14 cellular contexts compared by ENCODE assay signal in the genomic region with DNA sequence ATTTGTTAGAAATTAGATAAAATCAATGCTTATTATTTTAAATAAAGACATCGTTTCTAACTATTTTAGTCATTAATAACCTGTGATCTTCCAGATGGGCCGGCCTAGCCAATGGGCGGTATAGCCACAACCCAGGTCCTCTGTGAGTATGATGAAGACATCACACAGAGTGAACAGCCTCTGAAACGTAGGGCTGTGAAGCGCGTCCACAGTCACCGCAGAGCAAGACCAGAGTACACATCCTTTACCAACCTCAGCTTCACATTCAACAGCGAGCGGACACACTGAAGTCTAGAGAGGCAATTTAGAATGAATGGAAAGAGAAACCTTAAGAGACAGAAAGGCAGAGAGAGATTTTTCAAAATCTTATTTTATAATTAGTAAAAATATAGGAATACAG.
DNase-seq lines count a peak whose midpoint lies in the region; ATAC-seq and TF ChIP-seq lines count a peak whose summit lies in the region.
"Had no signal": no experiment of that assay in that cellular context is flagged by ENCODE, and none has a peak within 500 bp of the region (broad histone marks: within the 10 kb centered on the region; RNA-seq: fewer than 3 reads in every experiment).

No MANE protein-coding gene starts in this region.

- no peak overlapping the region for H3K4me3 ChIP-seq in mucosa of descending colon

- no peaks in the 10 kb centered on the region for H3K4me1 ChIP-seq in mucosa of descending colon (ENCODE audit: low read depth)
- H3K4me1 ChIP-seq: Caco-2 had no signal

- intact Hi-C loops in mucosa of descending colon (cut with DNase I, micrococcal nuclease) = no loop called here

- no peaks in the 10 kb centered on the region for H3K36me3 ChIP-seq in mucosa of descending colon (ENCODE audit: low read depth)

- DNase-seq in mucosa of descending colon (no peak), HT-29 (ENCODE audit: low spot score) (no peak), NCI-H345 (lab: John Stamatoyannopoulos, UW) (no peak), NCI-H510A treated with DMSO at 0.1 percent for 48 hours (lab: John Stamatoyannopoulos, UW) (no peak)
- DNase-seq in stimulated activated CD8-positive, alpha-beta memory T cell treated with anti-CD3 and anti-CD28 coated beads, Interleukin-4, amount 100 ng/mL, for 48 hours = no peak
- DNase-seq: activated B cell treated with CpG ODN at 0.5 μM for 24 hours, Caco-2, Kasumi-1, NCI-H446, Right ventricle myocardium superior, small intestine had no signal

- peak; percentile 90 for ATAC-seq in GM18870 (IDR thresholded peaks at IDR 0.05; ENCODE audit: unreplicated experiment)
- peak; percentile 93 for ATAC-seq in GM21529 (IDR thresholded peaks at IDR 0.05; ENCODE audit: unreplicated experiment)
- ATAC-seq in HG03097 (IDR thresholded peaks at IDR 0.05; ENCODE audit: low FRiP score, unreplicated experiment) = peak; percentile 95
- ATAC-seq in mucosa of descending colon = peak; percentile 44

- TF ChIP-seq CTCF in mucosa of descending colon (IDR thresholded peaks at IDR 0.05) = no peak

- no peaks in the 10 kb centered on the region for H3K9me3 ChIP-seq in mucosa of descending colon
- H3K9me3 ChIP-seq: Caco-2 had no signal

Comparison
In these comparisons a context has a peak if more than half of its experiments do, and no peak if none do; other contexts are left out.
1. ATAC-seq: peak in every context shown above with its lines; median percentile 95 in HG03097; 93 in GM21529; 90 in GM18870; 44 in mucosa of descending colon.